8 cellular contexts compared by ENCODE assay signal in genomic region chr10:71772832-71773220, GRCh38. TPM values are rescaled to one million over a fixed set of nuclear protein-coding genes. Genes with fewer than 3 reads are reported as not detected.
DNase-seq lines count a peak whose midpoint lies in the region; ATAC-seq and TF ChIP-seq lines count a peak whose summit lies in the region.

No MANE protein-coding gene starts in this region.

- ATAC-seq in Panc1 (peak; percentile 27), GM19397 (IDR thresholded peaks at IDR 0.05; ENCODE audit: unreplicated experiment) (no peak), GM18520 (IDR thresholded peaks at IDR 0.05; ENCODE audit: unreplicated experiment) (no peak)

- intact Hi-C loops in CD14-positive monocyte (cut with micrococcal nuclease) (loop anchor here (2.0 to 10.0 kb wide), 4 partner anchors 22 to 398 kb away; no protein-coding TSS in a partner anchor), Panc1 (cut with micrococcal nuclease; ENCODE audit: unreplicated experiment) (no loop called here)

- H3K4me3 ChIP-seq in Panc1 (ENCODE audit: low read depth in 2 of 2, low read length in 2 of 2) (peak overlapping the region; percentile 60 to 64), epithelial cell of esophagus (ENCODE audit: low read length) (peak overlapping the region; percentile 45)

- H3K36me3 ChIP-seq in Panc1 (ENCODE audit: control insufficient read depth, insufficient read depth, low read length) = no peaks in the 10 kb centered on the region

- no peak for TF ChIP-seq CTCF in CD14-positive monocyte (IDR thresholded peaks at IDR 0.05)
- TF ChIP-seq CTCF in Panc1 (IDR thresholded peaks at IDR 0.05) = no peak
- no peak for TF ChIP-seq CTCF in epithelial cell of esophagus (IDR thresholded peaks at IDR 0.05; ENCODE audit: insufficient read depth, low read depth, low read length, missing control alignments)
- no peak for TF ChIP-seq CTCF in nephron progenitor cell (IDR thresholded peaks at IDR 0.05)

- H3K9me3 Mint-ChIP-seq in CD14-positive monocyte (peaks cover 0 to 5% (median 0%) of the 10 kb centered on the region in 7 donors), nephron progenitor cell (no peaks in the 10 kb centered on the region)

- H3K36me3 Mint-ChIP-seq in CD14-positive monocyte (peaks cover 38 to 53% of the 10 kb centered on the region in 2 donors), nephron progenitor cell (ENCODE audit: low read depth) (no peaks in the 10 kb centered on the region)

- peak overlapping the region; percentile 68 for H3K27ac ChIP-seq in Panc1 (ENCODE audit: low read length)

- BruUV-seq in Panc1 (replicated peaks; lab: Mats Ljungman, UMichigan) = no TSS peak

- POLR2A ChIA-PET in Panc1 (lab: Charles Lee) = no interaction called here

- DNase-seq in CD14-positive monocyte (ENCODE audit: low spot score) (no peak), Panc1 (ENCODE audit: low read depth, low spot score) (no peak), epithelial cell of esophagus (ENCODE audit: low read depth) (no peak), nephron progenitor cell (no peak), SKM-1 (lab: John Stamatoyannopoulos, UW; ENCODE audit: unreplicated experiment) (no peak)
- no peak for DNase-seq in stimulated activated CD4-positive, alpha-beta T cell treated with anti-CD3 and anti-CD28 coated beads, Interleukin-4, amount 100 ng/mL, for 24 hours

- peaks cover 57% of the 10 kb centered on the region for H3K4me1 ChIP-seq in Panc1 (ENCODE audit: control insufficient read depth, insufficient read depth, low read length)

- no peaks in the 10 kb centered on the region for H3K27me3 ChIP-seq in Panc1 (ENCODE audit: control insufficient read depth, insufficient read depth, low read length)

- peak overlapping the region; percentile 97 to 98 for H3K4me3 Mint-ChIP-seq in CD14-positive monocyte
- H3K4me3 Mint-ChIP-seq in nephron progenitor cell = peak overlapping the region; percentile 66

- CTCF ChIA-PET in Panc1 (lab: Charles Lee) = interaction anchor here (0.6 to 1.4 kb wide), 7 partner anchors 40 to 459 kb away, joined by 3 to 11 read pairs (median 4); partner anchors contain the start of gene CDH23

- in situ Hi-C loops in Panc1 (cut with HindIII; ENCODE audit: low pct_unique_long_range_greater_than_20kb, low sequenced_read_pairs) = no loop called here

- H3K9me3 ChIP-seq in Panc1 (ENCODE audit: control insufficient read depth, insufficient read depth, low read depth, low read length) = no peaks in the 10 kb centered on the region

- H3K27ac Mint-ChIP-seq in CD14-positive monocyte (peak overlapping the region; percentile 68 to 98 (median 97)), nephron progenitor cell (no peak overlapping the region)

- H3K4me1 Mint-ChIP-seq in CD14-positive monocyte = peaks cover 76% of the 10 kb centered on the region
- peaks cover 24% of the 10 kb centered on the region for H3K4me1 Mint-ChIP-seq in nephron progenitor cell

- H3K27me3 Mint-ChIP-seq in CD14-positive monocyte (ENCODE audit: low read depth in 3 of 3) (peaks cover 0 to 5% (median 2%) of the 10 kb centered on the region in 3 donors), nephron progenitor cell (ENCODE audit: low read depth, poor library complexity) (peaks cover 30% of the 10 kb centered on the region)

RNA-seq across cellular contexts. Expression of gene VSIR, which starts 0.5 kb away (rescaled TPM):
- polyA plus RNA-seq in CD14-positive monocyte = 1,000 to 10,000 TPM in 1 of 2 donors, 100 to 1,000 TPM in 1; 801 to 1,133 TPM
- total RNA-seq in Panc1 (2021; ENCODE audit: unreplicated experiment) = 34.9 TPM
- 45.4 TPM for polyA plus RNA-seq in Panc1 (2012; ENCODE audit: insufficient read length)

RNA-seq across cellular contexts. Expression of gene C10orf105, which starts 53.2 kb away (rescaled TPM):
- under 1 TPM; 0.18 to 0.48 TPM for polyA plus RNA-seq in CD14-positive monocyte
- total RNA-seq in Panc1 (2021; ENCODE audit: unreplicated experiment) = not detected
- not detected for polyA plus RNA-seq in Panc1 (2012; ENCODE audit: insufficient read length)
